Comparison of ENCODE assay signal across 18 cellular contexts in the genomic region with DNA sequence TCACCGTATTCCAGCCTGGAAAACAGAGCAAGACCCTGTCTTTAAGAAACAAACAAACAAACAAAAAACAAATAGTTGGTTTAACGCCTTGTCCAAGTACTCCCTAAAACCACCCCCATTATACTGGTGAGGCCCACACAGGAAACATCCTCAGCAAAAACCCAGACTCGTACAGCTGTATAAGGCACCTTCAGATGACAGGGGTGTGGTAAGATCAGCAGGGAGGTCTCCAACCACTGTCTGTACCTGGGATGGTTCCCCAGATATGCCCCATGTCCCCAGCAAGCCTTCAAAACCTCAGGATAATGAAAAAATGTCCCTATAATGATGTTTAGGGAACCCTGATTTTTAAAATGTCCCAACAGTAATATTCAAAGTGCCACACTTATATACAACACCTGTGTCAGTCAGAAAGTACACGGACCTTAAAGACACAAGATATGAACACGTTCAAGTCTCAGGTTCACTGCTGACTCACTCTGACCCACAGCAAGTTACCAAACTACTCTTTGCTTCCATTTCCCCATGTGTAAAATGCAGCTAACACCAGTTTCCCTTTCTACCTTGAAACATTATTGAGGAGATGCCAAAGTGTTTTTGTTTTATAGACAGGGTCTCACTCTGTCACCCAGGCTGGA. TPM values are rescaled to one million over a fixed set of nuclear protein-coding genes. Genes with fewer than 3 reads are reported as not detected.
DNase-seq lines count a peak whose midpoint lies in the region; ATAC-seq and TF ChIP-seq lines count a peak whose summit lies in the region.
"Had no signal": no experiment of that assay in that cellular context is flagged by ENCODE, and none has a peak within 500 bp of the region (broad histone marks: within the 10 kb centered on the region; RNA-seq: fewer than 3 reads in every experiment).

No MANE protein-coding gene starts in this region.

- TF ChIP-seq CTCF in GM13977 (IDR thresholded peaks at IDR 0.05; ENCODE audit: extremely low read depth, insufficient read depth, missing control alignments) (no peak), spleen (IDR thresholded peaks at IDR 0.05 in 8 of 11, conservative IDR thresholded peaks at IDR 0.05 in 3 of 11) (no peak), foreskin fibroblast (IDR thresholded peaks at IDR 0.05; ENCODE audit: low read depth, low read length) (no peak)

- H3K27me3 Mint-ChIP-seq in activated CD4-positive, alpha-beta T cell treated with anti-CD3 and anti-CD28 coated beads, Interleukin-2, amount 10 ng/mL, durations not matched to agents 7 days and 5 days: no peaks in the 10 kb centered on the region
- no peaks in the 10 kb centered on the region for H3K27me3 Mint-ChIP-seq in activated naive CD8-positive, alpha-beta T cell
- H3K27me3 Mint-ChIP-seq: naive B cell had no signal

- no peak overlapping the region for H3K4me3 Mint-ChIP-seq in activated CD4-positive, alpha-beta T cell treated with anti-CD3 and anti-CD28 coated beads, Interleukin-2, amount 10 ng/mL, durations not matched to agents 7 days and 5 days
- H3K4me3 Mint-ChIP-seq in activated naive CD8-positive, alpha-beta T cell: peak overlapping the region; percentile 4
- H3K4me3 Mint-ChIP-seq: naive B cell had no signal

- H3K27ac ChIP-seq in spleen (peak overlapping the region in 5 of 8 donors; percentile 49 to 59 (median 53)), aorta (ENCODE audit: low read depth in 1 of 2, low read length in 2 of 2) (no peak overlapping the region)
- H3K27ac ChIP-seq: C4-2B, thoracic aorta, WERI-Rb-1 had no signal

- in situ Hi-C loops in GM13977 (cut with MboI; ENCODE audit: low pct_unique_long_range_greater_than_20kb, low sequenced_read_pairs, unreplicated experiment): no loop called here

- H3K27ac Mint-ChIP-seq in activated CD4-positive, alpha-beta T cell treated with anti-CD3 and anti-CD28 coated beads, Interleukin-2, amount 10 ng/mL, durations not matched to agents 7 days and 5 days: peak overlapping the region; percentile 54
- peak overlapping the region; percentile 30 for H3K27ac Mint-ChIP-seq in activated naive CD8-positive, alpha-beta T cell

- DNase-seq in activated CD4-positive, alpha-beta T cell treated with anti-CD3 and anti-CD28 coated beads, Interleukin-2, amount 10 ng/mL, durations not matched to agents 7 days and 5 days: no peak
- DNase-seq in activated CD4-positive, alpha-beta T cell treated with anti-CD3 and anti-CD28 coated beads for 4 hours: no peak
- DNase-seq in GM13977 (ENCODE audit: low spot score): peak; percentile 51
- DNase-seq in spleen: no peak
- no peak for DNase-seq in foreskin fibroblast
- no peak for DNase-seq in aorta
- DNase-seq: DMS53; hypothalamus; naive B cell; NCI-H1105 treated with DMSO at 0.1 percent for 48 hours; NCI-H524 treated with DMSO at 0.1 percent for 48 hours; SHP77 treated with DMSO at 0.1 percent for 48 hours; stimulated activated CD4-positive, alpha-beta T cell treated with anti-CD3 and anti-CD28 coated beads, Interleukin-4, amount 100 ng/mL, for 4 hours; WERI-Rb-1 had no signal

- H3K27me3 ChIP-seq in spleen (replicated peaks in 1 of 7) (no peaks in the 10 kb centered on the region), aorta (ENCODE audit: control insufficient read depth in 1 of 2, insufficient read depth in 2 of 2, low read length in 1 of 2) (no peaks in the 10 kb centered on the region)

- ATAC-seq in aorta (ENCODE audit: low FRiP score) (no peak), GM18868 (IDR thresholded peaks at IDR 0.05; ENCODE audit: unreplicated experiment) (no peak)

- H3K4me1 ChIP-seq in spleen (peaks cover 18 to 82% (median 60%) of the 10 kb centered on the region in 6 donors), aorta (ENCODE audit: control insufficient read depth in 1 of 2, insufficient read depth in 2 of 2, low read length in 2 of 2) (no peaks in the 10 kb centered on the region)

- H3K4me3 ChIP-seq in spleen (no peak overlapping the region), foreskin fibroblast (ENCODE audit: low read depth in 1 of 2, low read length in 2 of 2) (no peak overlapping the region), aorta (ENCODE audit: low read length in 2 of 2) (no peak overlapping the region)
- H3K4me3 ChIP-seq: thoracic aorta had no signal

- WGBS in spleen, 5 donors: 58 to 74% (median 66%) methylated on average over 5 of the region's 5 CpGs
- 72% methylated on average over 5 of the region's 5 CpGs for WGBS in aorta, 2 donors

- POLR2A ChIA-PET in activated CD4-positive, alpha-beta T cell treated with anti-CD3 and anti-CD28 coated beads, Interleukin-2, amount 10 ng/mL, durations not matched to agents 7 days and 5 days (lab: Charles Lee): interaction anchor here (0.6 kb wide), 1 partner anchor 58 kb away, joined by 4 read pairs; a partner anchor contains a TSS

- TF ChIP-seq POLR2A in spleen (IDR thresholded peaks at IDR 0.05): no peak

- H3K36me3 ChIP-seq in spleen: peaks cover 0 to 100% (median 99%) of the 10 kb centered on the region in 6 donors
- H3K36me3 ChIP-seq in aorta (ENCODE audit: control insufficient read depth in 1 of 2, insufficient read depth in 2 of 2, low read length in 1 of 2): peaks cover 4 to 22% of the 10 kb centered on the region in 2 donors

- CTCF ChIA-PET in activated CD4-positive, alpha-beta T cell treated with anti-CD3 and anti-CD28 coated beads, Interleukin-2, amount 10 ng/mL, durations not matched to agents 7 days and 5 days (lab: Charles Lee): interaction anchor here (1.1 kb wide), 1 partner anchor 9 kb away, joined by 3 read pairs; a partner anchor contains a TSS

- peaks cover 46% of the 10 kb centered on the region for H3K4me1 Mint-ChIP-seq in activated CD4-positive, alpha-beta T cell treated with anti-CD3 and anti-CD28 coated beads, Interleukin-2, amount 10 ng/mL, durations not matched to agents 7 days and 5 days
- H3K4me1 Mint-ChIP-seq in activated naive CD8-positive, alpha-beta T cell (ENCODE audit: low read depth): peaks cover 51% of the 10 kb centered on the region

- H3K9me3 ChIP-seq in spleen: no peaks in the 10 kb centered on the region
- no peaks in the 10 kb centered on the region for H3K9me3 ChIP-seq in aorta (ENCODE audit: control insufficient read depth, low read length)
- H3K9me3 ChIP-seq: thoracic aorta had no signal

- peaks cover 72% of the 10 kb centered on the region for H3K36me3 Mint-ChIP-seq in activated CD4-positive, alpha-beta T cell treated with anti-CD3 and anti-CD28 coated beads, Interleukin-2, amount 10 ng/mL, durations not matched to agents 7 days and 5 days (ENCODE audit: low read depth)
- H3K36me3 Mint-ChIP-seq in activated naive CD8-positive, alpha-beta T cell: peaks cover 7% of the 10 kb centered on the region

- intact Hi-C loops in spleen (cut with DNase I; ENCODE audit: low total_unique reads): no loop called here
- intact Hi-C loops in aorta (cut with DNase I): no loop called here

- no peaks in the 10 kb centered on the region for H3K9me3 Mint-ChIP-seq in activated CD4-positive, alpha-beta T cell treated with anti-CD3 and anti-CD28 coated beads, Interleukin-2, amount 10 ng/mL, durations not matched to agents 7 days and 5 days
- H3K9me3 Mint-ChIP-seq in activated naive CD8-positive, alpha-beta T cell (ENCODE audit: low read depth): no peaks in the 10 kb centered on the region
- H3K9me3 Mint-ChIP-seq: naive B cell had no signal

RNA-seq across cellular contexts. Expression of a gene that starts 9.3 kb away (rescaled TPM):
- total RNA-seq in activated CD4-positive, alpha-beta T cell treated with anti-CD3 and anti-CD28 coated beads, Interleukin-2, amount 10 ng/mL, durations not matched to agents 7 days and 5 days: 100 to 1,000 TPM; 247 to 279 TPM
- total RNA-seq in spleen (100 to 1,000 TPM; 154 to 223 (median 182) TPM), aorta (100 to 1,000 TPM; 112 to 116 TPM)
- polyA plus RNA-seq in spleen (10 to 100 TPM; 14.9 to 22.8 (median 16.1) TPM), aorta (10 to 100 TPM; 13.6 to 23.8 TPM)

RNA-seq across cellular contexts. Expression of a gene that starts 9.4 kb away (rescaled TPM):
- total RNA-seq in activated CD4-positive, alpha-beta T cell treated with anti-CD3 and anti-CD28 coated beads, Interleukin-2, amount 10 ng/mL, durations not matched to agents 7 days and 5 days: 1 to 10 TPM; 3.5 to 4.3 TPM
- total RNA-seq in spleen: 1 to 10 TPM; 2.1 to 8.1 (median 3.5) TPM
- 1 to 10 TPM; 2.5 to 4.6 (median 3.9) TPM for polyA plus RNA-seq in spleen
- 1 to 10 TPM in 1 of 2 donors, under 1 TPM in 1; 0.87 to 2.4 TPM for total RNA-seq in aorta
- 1 to 10 TPM; 1.0 to 3.6 TPM for polyA plus RNA-seq in aorta

RNA-seq across cellular contexts. Expression of a gene that starts 20.6 kb away (rescaled TPM):
- 10 to 100 TPM; 45.5 to 47.6 TPM for total RNA-seq in activated CD4-positive, alpha-beta T cell treated with anti-CD3 and anti-CD28 coated beads, Interleukin-2, amount 10 ng/mL, durations not matched to agents 7 days and 5 days
- total RNA-seq in spleen (10 to 100 TPM; 26.8 to 46.4 (median 34.3) TPM), aorta (10 to 100 TPM; 32.9 to 45.5 TPM)
- polyA plus RNA-seq in spleen (10 to 100 TPM; 21.1 to 37.4 (median 22.1) TPM), aorta (10 to 100 TPM; 16.7 to 22.1 TPM)

RNA-seq across cellular contexts. Expression of a gene that starts 39.8 kb away (rescaled TPM):
- 1 to 10 TPM; 9.8 to 9.9 TPM for total RNA-seq in activated CD4-positive, alpha-beta T cell treated with anti-CD3 and anti-CD28 coated beads, Interleukin-2, amount 10 ng/mL, durations not matched to agents 7 days and 5 days
- total RNA-seq in spleen: 10 to 100 TPM; 10.2 to 19.5 (median 15.9) TPM
- 10 to 100 TPM in 1 of 3 donors, 1 to 10 TPM in 2; 6.5 to 11.0 (median 8.3) TPM for polyA plus RNA-seq in spleen
- 10 to 100 TPM; 15.6 to 20.9 TPM for total RNA-seq in aorta
- polyA plus RNA-seq in aorta: 10 to 100 TPM in 1 of 2 donors, 1 to 10 TPM in 1; 4.5 to 22.6 TPM

RNA-seq across cellular contexts. Expression of a gene that starts 49.4 kb away (rescaled TPM):
- 10 to 100 TPM in 1 of 2 experiments, 1 to 10 TPM in 1; 7.6 to 10.5 TPM for total RNA-seq in activated CD4-positive, alpha-beta T cell treated with anti-CD3 and anti-CD28 coated beads, Interleukin-2, amount 10 ng/mL, durations not matched to agents 7 days and 5 days
- total RNA-seq in spleen: 1 to 10 TPM in 6 of 7 donors, under 1 TPM in 1; 0.52 to 6.1 (median 2.4) TPM
- polyA plus RNA-seq in spleen: 1 to 10 TPM in 1 of 3 donors, under 1 TPM in 2; 0.54 to 1.5 (median 0.96) TPM
- total RNA-seq in aorta: 10 to 100 TPM; 11.8 to 14.7 TPM
- 10 to 100 TPM; 12.6 to 13.3 TPM for polyA plus RNA-seq in aorta

Comparison
In these comparisons a context has a peak if more than half of its experiments do, and no peak if none do; other contexts are left out.
1. H3K27ac ChIP-seq: peak in spleen (5 of 8); none in aorta (0 of 2).